8 cellular contexts compared by ENCODE assay signal in genomic region chr17:8384801-8385335, GRCh38. TPM values are rescaled to one million over a fixed set of nuclear protein-coding genes. Genes with fewer than 3 reads are reported as not detected.
DNase-seq lines count a peak whose midpoint lies in the region; ATAC-seq and TF ChIP-seq lines count a peak whose summit lies in the region.

No MANE protein-coding gene starts in this region.

- intact Hi-C loops in activated CD4-positive, alpha-beta T cell treated with anti-CD3 and anti-CD28 coated beads, Interleukin-2, amount 10 ng/mL, durations not matched to agents 24 days and 14 days (cut with micrococcal nuclease), result loop anchor here (10.0 kb wide), 2 partner anchors 260 to 510 kb away; partner anchors contain the start of gene HES7

- ATAC-seq in SK-N-SH treated with all-trans-retinoic acid at 6 μM for 48 hours (peak; percentile 32), HG03342 (IDR thresholded peaks at IDR 0.05; ENCODE audit: unreplicated experiment) (no peak)

- peak overlapping the region; percentile 99 for H3K4me3 Mint-ChIP-seq in activated CD4-positive, alpha-beta T cell treated with anti-CD3 and anti-CD28 coated beads, Interleukin-2, amount 10 ng/mL, durations not matched to agents 24 days and 14 days

- H3K9me3 Mint-ChIP-seq in activated CD4-positive, alpha-beta T cell treated with anti-CD3 and anti-CD28 coated beads, Interleukin-2, amount 10 ng/mL, durations not matched to agents 24 days and 14 days, result no peaks in the 10 kb centered on the region

- H3K36me3 ChIP-seq in esophagus (ENCODE audit: control insufficient read depth in 2 of 2, insufficient read depth in 2 of 2, low read length in 1 of 2), result peaks cover 3 to 4% of the 10 kb centered on the region in 2 donors
- no peaks in the 10 kb centered on the region for H3K36me3 ChIP-seq in smooth muscle cell (ENCODE audit: low read depth)

- H3K36me3 Mint-ChIP-seq in activated CD4-positive, alpha-beta T cell treated with anti-CD3 and anti-CD28 coated beads, Interleukin-2, amount 10 ng/mL, durations not matched to agents 24 days and 14 days (ENCODE audit: low read depth), result peaks cover 32% of the 10 kb centered on the region

- TF ChIP-seq CTCF in smooth muscle cell (IDR thresholded peaks at IDR 0.05; ENCODE audit: borderline replicate concordance, insufficient read depth, poor library complexity, severe bottlenecking), result no peak

- peak overlapping the region; percentile 96 for H3K4me2 ChIP-seq in smooth muscle cell

- WGBS in esophagus, 2 donors, result 77 to 79% methylated on average over 11 of the region's 11 CpGs
- WGBS in smooth muscle cell (ENCODE audit: low lambda C conversion rate), result 5% methylated on average over 11 of the region's 11 CpGs

- H3K4me1 Mint-ChIP-seq in activated CD4-positive, alpha-beta T cell treated with anti-CD3 and anti-CD28 coated beads, Interleukin-2, amount 10 ng/mL, durations not matched to agents 24 days and 14 days, result peaks cover 30% of the 10 kb centered on the region

- peaks cover 31% of the 10 kb centered on the region for H3K79me2 ChIP-seq in smooth muscle cell (ENCODE audit: low read depth)

- H3K4me3 ChIP-seq in esophagus (ENCODE audit: low read depth in 1 of 2, low read length in 2 of 2) (peak overlapping the region; percentile 13 to 81), smooth muscle cell (peak overlapping the region; percentile 66)

- H3K27ac ChIP-seq in esophagus (ENCODE audit: low read depth in 2 of 2, low read length in 1 of 2), result peak overlapping the region; percentile 52 to 98
- peak overlapping the region; percentile 58 for H3K27ac ChIP-seq in smooth muscle cell (ENCODE audit: low read depth)

- H3K4me1 ChIP-seq in esophagus (ENCODE audit: control insufficient read depth in 2 of 2, insufficient read depth in 2 of 2, low read length in 1 of 2) (no peaks in the 10 kb centered on the region), smooth muscle cell (ENCODE audit: low read depth) (peaks cover 21% of the 10 kb centered on the region)

- H3K27me3 ChIP-seq in esophagus (ENCODE audit: control insufficient read depth in 1 of 2, insufficient read depth in 2 of 2, low read length in 2 of 2), result no peaks in the 10 kb centered on the region
- H3K27me3 ChIP-seq in smooth muscle cell (ENCODE audit: low read depth), result no peaks in the 10 kb centered on the region

- peak overlapping the region; percentile 95 for H3K27ac Mint-ChIP-seq in activated CD4-positive, alpha-beta T cell treated with anti-CD3 and anti-CD28 coated beads, Interleukin-2, amount 10 ng/mL, durations not matched to agents 24 days and 14 days

- peak overlapping the region; percentile 5 for H3K9ac ChIP-seq in smooth muscle cell (ENCODE audit: low read depth)

- H2AFZ ChIP-seq in smooth muscle cell (ENCODE audit: low read depth), result no peak overlapping the region

- H3K9me3 ChIP-seq in esophagus (ENCODE audit: control insufficient read depth in 2 of 2, insufficient read depth in 1 of 2, low read depth in 1 of 2, low read length in 1 of 2) (no peaks in the 10 kb centered on the region), smooth muscle cell (replicated peaks; ENCODE audit: low read depth) (no peaks in the 10 kb centered on the region)

- H3K27me3 Mint-ChIP-seq in activated CD4-positive, alpha-beta T cell treated with anti-CD3 and anti-CD28 coated beads, Interleukin-2, amount 10 ng/mL, durations not matched to agents 24 days and 14 days, result no peaks in the 10 kb centered on the region

- DNase-seq in activated CD4-positive, alpha-beta T cell treated with anti-CD3 and anti-CD28 coated beads, Interleukin-2, amount 10 ng/mL, durations not matched to agents 24 days and 14 days, result no peak
- no peak for DNase-seq in activated CD4-positive, alpha-beta T cell treated with anti-CD3 and anti-CD28 coated beads for 1 hour
- DNase-seq in smooth muscle cell (lab: John Stamatoyannopoulos, UW; ENCODE audit: unreplicated experiment) (no peak), DMS53 treated with DMSO at 0.1 percent for 48 hours (lab: John Stamatoyannopoulos, UW; ENCODE audit: unreplicated experiment) (no peak), SIG-M5 (lab: John Stamatoyannopoulos, UW) (no peak)

- peaks cover 28% of the 10 kb centered on the region for H4K20me1 ChIP-seq in smooth muscle cell (ENCODE audit: low read depth)

- H3F3A ChIP-seq in smooth muscle cell (ENCODE audit: low read depth), result peaks cover 28% of the 10 kb centered on the region

TF ChIP-seq in SK-N-SH treated with all-trans-retinoic acid at 6 μM for 48 hours, 23 proteins besides CTCF, POLR2A, EP300 and RAD21 (continues in another document):
- no peak for TF ChIP-seq CSRNP3 (CRISPR knock-in tag; IDR thresholded peaks at IDR 0.05)
- no peak for TF ChIP-seq ARNTL (CRISPR knock-in tag; IDR thresholded peaks at IDR 0.05; ENCODE audit: borderline replicate concordance, low read depth)
- TF ChIP-seq ISL1 (CRISPR knock-in tag; IDR thresholded peaks at IDR 0.05), result no peak
- no peak for TF ChIP-seq ZFP3 (CRISPR knock-in tag; IDR thresholded peaks at IDR 0.05)
- TF ChIP-seq TCF4 (CRISPR knock-in tag; IDR thresholded peaks at IDR 0.05; ENCODE audit: borderline replicate concordance), result no peak
- no peak for TF ChIP-seq ZFP30 (CRISPR knock-in tag; IDR thresholded peaks at IDR 0.05)
- no peak for TF ChIP-seq CREB5 (CRISPR knock-in tag; IDR thresholded peaks at IDR 0.05; ENCODE audit: low read depth)
- TF ChIP-seq ESRRG (CRISPR knock-in tag; IDR thresholded peaks at IDR 0.05), result no peak
- TF ChIP-seq, protein P1, sequence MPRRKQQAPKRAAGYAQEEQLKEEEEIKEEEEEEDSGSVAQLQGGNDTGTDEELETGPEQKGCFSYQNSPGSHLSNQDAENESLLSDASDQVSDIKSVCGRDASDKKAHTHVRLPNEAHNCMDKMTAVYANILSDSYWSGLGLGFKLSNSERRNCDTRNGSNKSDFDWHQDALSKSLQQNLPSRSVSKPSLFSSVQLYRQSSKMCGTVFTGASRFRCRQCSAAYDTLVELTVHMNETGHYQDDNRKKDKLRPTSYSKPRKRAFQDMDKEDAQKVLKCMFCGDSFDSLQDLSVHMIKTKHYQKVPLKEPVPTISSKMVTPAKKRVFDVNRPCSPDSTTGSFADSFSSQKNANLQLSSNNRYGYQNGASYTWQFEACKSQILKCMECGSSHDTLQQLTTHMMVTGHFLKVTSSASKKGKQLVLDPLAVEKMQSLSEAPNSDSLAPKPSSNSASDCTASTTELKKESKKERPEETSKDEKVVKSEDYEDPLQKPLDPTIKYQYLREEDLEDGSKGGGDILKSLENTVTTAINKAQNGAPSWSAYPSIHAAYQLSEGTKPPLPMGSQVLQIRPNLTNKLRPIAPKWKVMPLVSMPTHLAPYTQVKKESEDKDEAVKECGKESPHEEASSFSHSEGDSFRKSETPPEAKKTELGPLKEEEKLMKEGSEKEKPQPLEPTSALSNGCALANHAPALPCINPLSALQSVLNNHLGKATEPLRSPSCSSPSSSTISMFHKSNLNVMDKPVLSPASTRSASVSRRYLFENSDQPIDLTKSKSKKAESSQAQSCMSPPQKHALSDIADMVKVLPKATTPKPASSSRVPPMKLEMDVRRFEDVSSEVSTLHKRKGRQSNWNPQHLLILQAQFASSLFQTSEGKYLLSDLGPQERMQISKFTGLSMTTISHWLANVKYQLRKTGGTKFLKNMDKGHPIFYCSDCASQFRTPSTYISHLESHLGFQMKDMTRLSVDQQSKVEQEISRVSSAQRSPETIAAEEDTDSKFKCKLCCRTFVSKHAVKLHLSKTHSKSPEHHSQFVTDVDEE (CRISPR knock-in tag; IDR thresholded peaks at IDR 0.05), result no peak
- no peak for TF ChIP-seq GLIS3 (CRISPR knock-in tag; IDR thresholded peaks at IDR 0.05)
- TF ChIP-seq ZNF70 (CRISPR knock-in tag; IDR thresholded peaks at IDR 0.05), result no peak
- no peak for TF ChIP-seq ZNF565 (CRISPR knock-in tag; conservative IDR thresholded peaks at IDR 0.05; ENCODE audit: low read depth)

RNA-seq across cellular contexts. Expression of gene RPL26, which starts 1.9 kb away (rescaled TPM):
- 2,460 and 2,469 TPM in 2 replicates for total RNA-seq in activated CD4-positive, alpha-beta T cell treated with anti-CD3 and anti-CD28 coated beads, Interleukin-2, amount 10 ng/mL, durations not matched to agents 24 days and 14 days
- polyA plus RNA-seq in esophagus, result 1,000 to 10,000 TPM; 2,120 to 4,250 TPM
- total RNA-seq in smooth muscle cell, result 3,019 and 3,533 TPM in 2 replicates
- polyA plus RNA-seq in smooth muscle cell, result 367 and 426 TPM in 2 replicates

RNA-seq across cellular contexts. Expression of gene RNF222, which starts 12.8 kb away (rescaled TPM):
- total RNA-seq in activated CD4-positive, alpha-beta T cell treated with anti-CD3 and anti-CD28 coated beads, Interleukin-2, amount 10 ng/mL, durations not matched to agents 24 days and 14 days, result not detected in 2 replicates
- polyA plus RNA-seq in esophagus, result 10 to 100 TPM; 14.0 to 18.4 TPM
- total RNA-seq in smooth muscle cell, result 0.54 and 1.6 TPM in 2 replicates
- 0.32 and 0.49 TPM in 2 replicates for polyA plus RNA-seq in smooth muscle cell

RNA-seq across cellular contexts. Expression of gene ODF4, which starts 45.2 kb away (rescaled TPM):
- not detected in 2 replicates for total RNA-seq in activated CD4-positive, alpha-beta T cell treated with anti-CD3 and anti-CD28 coated beads, Interleukin-2, amount 10 ng/mL, durations not matched to agents 24 days and 14 days
- polyA plus RNA-seq in esophagus (under 1 TPM; 0.27 to 0.41 TPM), smooth muscle cell (not detected in 2 replicates)
- not detected in 2 replicates for total RNA-seq in smooth muscle cell

RNA-seq across cellular contexts. Expression of gene NDEL1, which starts 50.8 kb away (rescaled TPM):
- 72.8 and 74.3 TPM in 2 replicates for total RNA-seq in activated CD4-positive, alpha-beta T cell treated with anti-CD3 and anti-CD28 coated beads, Interleukin-2, amount 10 ng/mL, durations not matched to agents 24 days and 14 days
- polyA plus RNA-seq in esophagus, result 10 to 100 TPM; 34.7 to 46.5 TPM
- 103 and 111 TPM in 2 replicates for total RNA-seq in smooth muscle cell
- 82.0 and 82.6 TPM in 2 replicates for polyA plus RNA-seq in smooth muscle cell
